ENCODE assay signal across 26 cellular contexts in the genomic region with DNA sequence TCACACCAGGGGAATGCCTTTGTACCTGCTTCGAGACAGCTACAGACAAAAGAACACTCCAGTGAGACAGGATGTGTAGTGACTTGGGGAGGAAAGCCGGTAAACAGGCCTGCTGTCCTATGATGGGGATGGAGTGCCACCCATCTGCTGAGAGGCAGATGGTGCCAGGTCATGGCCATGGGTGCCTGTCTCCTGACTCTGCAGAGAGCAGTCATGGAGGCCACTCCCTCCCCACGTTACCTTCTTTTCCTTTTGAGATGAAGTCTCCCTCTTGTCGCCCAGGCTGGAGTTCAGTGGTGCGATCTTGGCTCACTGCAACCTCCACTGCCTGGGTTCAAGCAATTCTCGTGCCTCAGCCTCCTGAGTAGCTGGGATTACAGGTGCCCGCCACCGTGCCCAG. TPM values are rescaled to one million over a fixed set of nuclear protein-coding genes. Genes with fewer than 3 reads are reported as not detected.
DNase-seq lines count a peak whose midpoint lies in the region; ATAC-seq and TF ChIP-seq lines count a peak whose summit lies in the region.
"Had no signal": no experiment of that assay in that cellular context is flagged by ENCODE, and none has a peak within 500 bp of the region (broad histone marks: within the 10 kb centered on the region; RNA-seq: fewer than 3 reads in every experiment).

No MANE protein-coding gene starts in this region.

- peak overlapping the region; percentile 62 for H3K27ac ChIP-seq in cardiac muscle cell
- no peak overlapping the region for H3K27ac ChIP-seq in upper lobe of right lung
- H3K27ac ChIP-seq in thyroid gland = no peak overlapping the region
- H3K27ac ChIP-seq: dorsolateral prefrontal cortex, parathyroid adenoma, right lobe of liver, VCaP had no signal

- intact Hi-C loops in cardiac septum (cut with DNase I) = no loop called here
- intact Hi-C loops in upper lobe of right lung (cut with DNase I) = no loop called here
- intact Hi-C loops in thyroid gland (cut with DNase I) = no loop called here

- no peak overlapping the region for H3K4me3 ChIP-seq in cardiac muscle cell
- no peak overlapping the region for H3K4me3 ChIP-seq in upper lobe of right lung
- H3K4me3 ChIP-seq in thyroid gland (replicated peaks in 1 of 3) = no peak overlapping the region
- H3K4me3 ChIP-seq: dorsolateral prefrontal cortex, right lobe of liver had no signal

- no peaks in the 10 kb centered on the region for H3K9me3 ChIP-seq in cardiac muscle cell (ENCODE audit: low read depth)
- no peaks in the 10 kb centered on the region for H3K9me3 ChIP-seq in upper lobe of right lung
- no peaks in the 10 kb centered on the region for H3K9me3 ChIP-seq in thyroid gland
- H3K9me3 ChIP-seq: right lobe of liver had no signal

- H3K9me3 Mint-ChIP-seq in glutamatergic neuron (ENCODE audit: unreplicated experiment) = peaks cover 7% of the 10 kb centered on the region
- no peaks in the 10 kb centered on the region for H3K9me3 Mint-ChIP-seq in HFFc6
- H3K9me3 Mint-ChIP-seq: natural killer cell had no signal

- H3K4me1 Mint-ChIP-seq in glutamatergic neuron (ENCODE audit: low read depth, unreplicated experiment) (no peaks in the 10 kb centered on the region), HFFc6 (ENCODE audit: low read depth) (no peaks in the 10 kb centered on the region)
- H3K4me1 Mint-ChIP-seq: natural killer cell, T-helper 17 cell had no signal

- H3K4me1 ChIP-seq in cardiac muscle cell (ENCODE audit: low read depth) = peaks cover 14% of the 10 kb centered on the region
- no peaks in the 10 kb centered on the region for H3K4me1 ChIP-seq in upper lobe of right lung
- no peaks in the 10 kb centered on the region for H3K4me1 ChIP-seq in thyroid gland
- H3K4me1 ChIP-seq: parathyroid adenoma, right lobe of liver had no signal

- no peaks in the 10 kb centered on the region for H3K27me3 ChIP-seq in cardiac muscle cell
- no peaks in the 10 kb centered on the region for H3K27me3 ChIP-seq in upper lobe of right lung
- H3K27me3 ChIP-seq in thyroid gland = no peaks in the 10 kb centered on the region
- H3K27me3 ChIP-seq: right lobe of liver had no signal

- no peak for DNase-seq in cardiac muscle cell (ENCODE audit: low read depth in 1 of 2, low spot score in 1 of 2)
- no peak for DNase-seq in cardiac septum (ENCODE audit: low spot score)
- peak; percentile 69 for DNase-seq in NCI-H2171 treated with DMSO at 0.1 percent for 48 hours (lab: John Stamatoyannopoulos, UW)
- DNase-seq in glutamatergic neuron = no peak
- DNase-seq in upper lobe of right lung = peak; percentile 53
- DNase-seq in thyroid gland = no peak
- DNase-seq in HFFc6 = no peak
- DNase-seq: activated CD4-positive, alpha-beta T cell treated with anti-CD3 and anti-CD28 coated beads, Interleukin-2, amount 50 U/mL, for 4 hours; activated gamma-delta T cell treated with Interleukin-2 at 50 U/mL for 16 hours; amniotic stem cell; DMS153; head of caudate nucleus; natural killer cell; NCI-H187; NCI-H510A; substantia nigra; T-helper 17 cell had no signal

- H3K27me3 Mint-ChIP-seq in glutamatergic neuron (ENCODE audit: unreplicated experiment) (peaks cover 1% of the 10 kb centered on the region), HFFc6 (ENCODE audit: insufficient read depth) (peaks cover 15% of the 10 kb centered on the region)

- H3K36me3 Mint-ChIP-seq in glutamatergic neuron (ENCODE audit: unreplicated experiment) (no peaks in the 10 kb centered on the region), HFFc6 (ENCODE audit: low read depth) (no peaks in the 10 kb centered on the region)
- H3K36me3 Mint-ChIP-seq: CD4-positive, CD25-positive, alpha-beta regulatory T cell; natural killer cell had no signal

- WGBS in thyroid gland, 2 donors = 86 to 89% methylated on average over 6 to 8 of the region's 8 CpGs

- no peak for TF ChIP-seq POLR2A in thyroid gland (IDR thresholded peaks at IDR 0.05)

- TF ChIP-seq CTCF in cardiac muscle cell (IDR thresholded peaks at IDR 0.05; ENCODE audit: low read depth, low read length) = no peak
- no peak for TF ChIP-seq CTCF in glutamatergic neuron (IDR thresholded peaks at IDR 0.05; ENCODE audit: partially characterized antibody, unreplicated experiment)
- no peak for TF ChIP-seq CTCF in upper lobe of right lung (IDR thresholded peaks at IDR 0.05)
- no peak for TF ChIP-seq CTCF in thyroid gland (IDR thresholded peaks at IDR 0.05)
- TF ChIP-seq CTCF in HFFc6 (IDR thresholded peaks at IDR 0.05) = no peak

- peak overlapping the region; percentile 57 for H3K27ac Mint-ChIP-seq in glutamatergic neuron (ENCODE audit: unreplicated experiment)
- H3K27ac Mint-ChIP-seq in HFFc6 = no peak overlapping the region
- H3K27ac Mint-ChIP-seq: natural killer cell, T-helper 17 cell had no signal

- ATAC-seq in upper lobe of right lung (no peak), GM19455 (IDR thresholded peaks at IDR 0.05; ENCODE audit: unreplicated experiment) (no peak)
- ATAC-seq: natural killer cell, T-helper 17 cell had no signal

- no peaks in the 10 kb centered on the region for H3K36me3 ChIP-seq in cardiac muscle cell
- H3K36me3 ChIP-seq in upper lobe of right lung = no peaks in the 10 kb centered on the region
- no peaks in the 10 kb centered on the region for H3K36me3 ChIP-seq in thyroid gland
- H3K36me3 ChIP-seq: right lobe of liver had no signal

- H3K4me3 Mint-ChIP-seq in glutamatergic neuron (ENCODE audit: unreplicated experiment) (no peak overlapping the region), HFFc6 (no peak overlapping the region)
- H3K4me3 Mint-ChIP-seq: CD4-positive, CD25-positive, alpha-beta regulatory T cell; natural killer cell; T-helper 17 cell had no signal

RNA-seq across cellular contexts. Expression of a gene that starts 42.6 kb away (rescaled TPM):
- not detected in 2 replicates for total RNA-seq in cardiac muscle cell
- polyA plus RNA-seq in cardiac muscle cell = not detected in 2 replicates
- not detected for total RNA-seq in cardiac septum
- not detected for total RNA-seq in glutamatergic neuron (ENCODE audit: unreplicated experiment)
- total RNA-seq in upper lobe of right lung = not detected
- not detected for total RNA-seq in thyroid gland
- total RNA-seq in HFFc6 (2021; fragmentation: NEBNext Ultra II Directional; extraction: Animal tissue kit (Norgen Biotek cat#: 25700)) = not detected
- total RNA-seq: endothelial cell of umbilical vein, SK-MEL-5, urinary bladder had no signal
- polyA plus RNA-seq: endothelial cell of umbilical vein had no signal

Comparison
In these comparisons a context has a peak if more than half of its experiments do, and no peak if none do; other contexts are left out.
1. DNase-seq: peak in NCI-H2171 treated with DMSO at 0.1 percent for 48 hours (single experiment) and upper lobe of right lung (single experiment); none in cardiac muscle cell (0 of 2), cardiac septum (single experiment), glutamatergic neuron (single experiment), thyroid gland (0 of 2) and HFFc6 (single experiment).